In genomic region chr11:112864715-112865114, GRCh38 we compare ENCODE assay signal across 25 cellular contexts.
"Had no signal": no experiment of that assay in that cellular context is flagged by ENCODE, and none has a peak within 500 bp of the region (broad histone marks: within the 10 kb centered on the region; RNA-seq: fewer than 3 reads in every experiment).

No MANE protein-coding gene starts in this region.

- H3K27me3 ChIP-seq: breast epithelium, MG63, Peyer's patch had no signal

- H3K9ac ChIP-seq: KMS-11 had no signal

- H3K4me1 ChIP-seq: breast epithelium, Peyer's patch had no signal

- H3K36me3 ChIP-seq: breast epithelium, MG63, Peyer's patch had no signal

- H3K4me2 ChIP-seq: KMS-11 had no signal

- H3K27ac ChIP-seq: breast epithelium, KMS-11, Peyer's patch had no signal

- DNase-seq: activated B cell treated with CpG ODN at 0.5 μM for 24 hours; activated CD4-positive, alpha-beta T cell treated with anti-CD3 and anti-CD28 coated beads for 1 hour; activated CD4-positive, alpha-beta T cell treated with anti-CD3 and anti-CD28 coated beads, Interleukin-2, amount 10 ng/mL, durations not matched to agents 24 days and 14 days; activated CD4-positive, alpha-beta T cell treated with anti-CD3 and anti-CD28 coated beads, Interleukin-2, amount 50 U/mL, for 48 hours; activated CD8-positive, alpha-beta memory T cell treated with anti-CD3 and anti-CD28 coated beads, Interleukin-2, amount 10 ng/mL, durations not matched to agents 7 days and 5 days; activated effector memory CD4-positive, alpha-beta T cell treated with Interleukin-2 at 50 U/mL for 16 hours; activated naive CD4-positive, alpha-beta T cell; activated T-cell treated with anti-CD3 and anti-CD28 coated beads, Interleukin-2, amount 50 U/mL, for 24 hours; aorta; MG63; MV-4-11; NCI-H1092 treated with DMSO at 0.1 percent for 48 hours; NCI-H1417 treated with DMSO at 0.1 percent for 48 hours; NCI-H187; NCI-H2081; NCI-H2171; NCI-H345; NCI-H510A treated with DMSO at 0.1 percent for 48 hours; NCI-H774; Peyer's patch; SIG-M5; T-helper 17 cell; T1000 had no signal

- ATAC-seq: activated CD8-positive, alpha-beta memory T cell treated with anti-CD3 and anti-CD28 coated beads, Interleukin-2, amount 10 ng/mL, durations not matched to agents 7 days and 5 days; T-helper 17 cell had no signal

- H3K4me3 ChIP-seq: breast epithelium, MG63, Peyer's patch had no signal
